1 cellular context compared by ENCODE assay signal in the genomic region with DNA sequence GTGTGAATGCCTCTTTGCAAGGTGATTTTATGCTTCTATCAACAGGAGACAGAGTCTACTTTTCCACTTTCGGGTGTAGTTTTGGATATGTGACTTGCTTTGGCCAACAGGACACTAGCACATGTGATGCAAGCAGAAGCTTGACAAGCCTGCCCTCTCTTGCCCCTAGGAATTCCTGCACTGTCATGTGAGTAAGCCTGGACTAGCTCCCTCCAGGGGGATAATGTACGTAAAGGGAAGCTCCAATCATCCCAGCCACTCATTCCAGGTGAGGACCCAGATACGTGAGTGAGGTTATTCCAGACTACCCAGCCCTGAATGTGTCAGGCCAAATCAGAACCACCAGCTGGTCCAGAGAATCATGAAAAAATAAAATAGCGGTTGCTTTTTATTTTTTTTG.
TF ChIP-seq lines count a peak whose summit lies in the region.

No MANE protein-coding gene starts in this region.

TF ChIP-seq in K562, 482 proteins besides CTCF, POLR2A, EP300 and RAD21:
- TF ChIP-seq EP400 (IDR thresholded peaks at IDR 0.05) (0 out of 2 replicates have a peak, but pooled peaks have one; percentile 22), BACH1 (tag; IDR thresholded peaks at IDR 0.05) (no peak), NFE2 (IDR thresholded peaks at IDR 0.05; ENCODE audit: low read depth) (peak; percentile 44; the same call in 1 of the 2 replicates), MAFF (IDR thresholded peaks at IDR 0.05; ENCODE audit: low read length) (no peak), MYC (IDR thresholded peaks at IDR 0.05; ENCODE audit: low read depth, low read length) (0 out of 2 replicates have a peak, but pooled peaks have one; percentile 58), MYC (CRISPR knock-in tag; IDR thresholded peaks at IDR 0.05; ENCODE audit: borderline replicate concordance, low read depth) (no peak), EHMT2 (IDR thresholded peaks at IDR 0.05) (0 out of 2 replicates have a peak, but pooled peaks have one; percentile 42), ETV1 (tag; conservative IDR thresholded peaks at IDR 0.05; ENCODE audit: low read depth) (no peak), ZNF263 (CRISPR knock-in tag; IDR thresholded peaks at IDR 0.05; ENCODE audit: borderline replicate concordance) (no peak), HMGN3 (IDR thresholded peaks at IDR 0.05; ENCODE audit: borderline replicate concordance, extremely low read depth, insufficient read length, low read depth, low read length) (no peak), CEBPB (tag; IDR thresholded peaks at IDR 0.05) (no peak)
